7 cellular contexts compared by ENCODE assay signal in the genomic region with DNA sequence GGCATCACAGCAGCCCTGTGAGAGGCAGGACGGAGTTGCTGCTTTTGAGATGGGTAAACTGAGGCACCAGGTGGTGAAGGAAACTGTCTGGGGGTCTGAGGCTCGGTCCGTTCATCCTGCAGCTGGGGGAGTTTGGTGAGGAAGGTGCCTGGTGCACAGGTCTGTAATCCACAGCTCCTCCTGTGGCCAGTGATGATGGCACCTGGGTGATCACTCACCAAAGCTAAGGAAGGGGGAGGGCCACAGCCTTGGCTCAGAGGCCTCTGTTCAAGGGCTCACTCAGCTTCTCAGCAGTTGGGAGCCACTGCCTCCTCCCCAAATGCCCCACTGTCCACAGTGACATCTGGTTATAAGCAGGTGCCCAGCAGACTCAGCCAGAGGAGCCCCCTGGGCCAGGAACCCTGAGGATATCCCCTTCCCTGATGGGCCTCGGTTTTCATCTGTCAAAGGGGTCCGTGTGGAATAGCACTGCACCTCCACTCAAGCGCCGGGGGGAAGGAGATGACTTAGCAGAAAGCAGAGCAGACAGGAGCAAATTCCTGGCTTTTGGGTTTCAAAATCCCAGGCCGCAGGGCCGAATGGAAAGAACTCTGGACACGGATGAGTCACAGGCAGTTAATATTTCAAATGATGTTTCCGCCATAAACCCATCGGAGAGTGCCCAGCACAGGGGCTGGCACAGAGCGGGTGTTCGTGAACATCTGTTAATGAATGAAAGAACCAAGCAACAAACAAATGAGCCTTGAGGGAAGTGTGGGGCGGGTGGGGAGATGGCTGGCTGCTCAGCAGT.
A peak's percentile ranks its signal among the peaks of the same experiment; 100 is the strongest.
DNase-seq lines count a peak whose midpoint lies in the region; ATAC-seq and TF ChIP-seq lines count a peak whose summit lies in the region.

No MANE protein-coding gene starts in this region.

- H3K36me3 Mint-ChIP-seq in Caco-2 (ENCODE audit: insufficient read depth, unreplicated experiment) = no peaks in the 10 kb centered on the region

- TF ChIP-seq CTCF in GM12872 (IDR thresholded peaks at IDR 0.05; ENCODE audit: insufficient read depth, low read depth, low read length) (peak; percentile 47; the same call in 2 of the 3 replicates), fibroblast of mammary gland (conservative IDR thresholded peaks at IDR 0.05; ENCODE audit: control insufficient read depth, insufficient read depth, low read depth, low read length) (peak; percentile 47), gastrocnemius medialis (IDR thresholded peaks at IDR 0.05 in 4 of 5, conservative IDR thresholded peaks at IDR 0.05 in 1 of 5) (peak; percentile 32 to 56 (median 54)), Caco-2 (IDR thresholded peaks at IDR 0.05; ENCODE audit: insufficient read depth in 1 of 2, low read depth in 1 of 2, low read length in 1 of 2, severe bottlenecking in 1 of 2, unreplicated experiment in 1 of 2) (no peak)

- in situ Hi-C loops in gastrocnemius medialis (cut with MboI; ENCODE audit: low sequenced_read_pairs in 4 of 4) = no loop called here

- intact Hi-C loops in gastrocnemius medialis (cut with DNase I; ENCODE audit: low total_unique reads) (no loop called here), Caco-2 (cut with micrococcal nuclease; ENCODE audit: unreplicated experiment) (no loop called here)

- H3K4me1 ChIP-seq in gastrocnemius medialis = peaks cover 17 to 23% of the 10 kb centered on the region in 2 donors
- no peaks in the 10 kb centered on the region for H3K4me1 ChIP-seq in Caco-2

- no peak overlapping the region for H3K4me3 Mint-ChIP-seq in Caco-2 (ENCODE audit: unreplicated experiment)

- H3K4me3 ChIP-seq in fibroblast of mammary gland (ENCODE audit: control insufficient read depth, low read depth, low read length) (no peak overlapping the region), gastrocnemius medialis (peak overlapping the region in 1 of 4 donors; percentile 35), Caco-2 (ENCODE audit: low read depth, low read length) (no peak overlapping the region)

- TF ChIP-seq POLR2A in gastrocnemius medialis (IDR thresholded peaks at IDR 0.05) = no peak

- H3K4me1 Mint-ChIP-seq in Caco-2 (ENCODE audit: low read depth, unreplicated experiment) = no peaks in the 10 kb centered on the region

- no TSS peak for BruUV-seq in Caco-2 (replicated peaks; lab: Mats Ljungman, UMichigan)

- H3K9me3 Mint-ChIP-seq in Caco-2 (ENCODE audit: unreplicated experiment) = no peaks in the 10 kb centered on the region

- POLR2A ChIA-PET in Caco-2 (lab: Charles Lee) = no interaction called here

- ATAC-seq in gastrocnemius medialis = peak; percentile 75 to 77

- no peaks in the 10 kb centered on the region for H3K27me3 ChIP-seq in gastrocnemius medialis
- H3K27me3 ChIP-seq in Caco-2 (replicated peaks; ENCODE audit: control insufficient read depth, insufficient read depth, low read length) = no peaks in the 10 kb centered on the region

- H3K27ac Mint-ChIP-seq in Caco-2 (ENCODE audit: unreplicated experiment) = no peak overlapping the region

- H3K9me3 ChIP-seq in gastrocnemius medialis (no peaks in the 10 kb centered on the region), Caco-2 (no peaks in the 10 kb centered on the region)

- H3K27me3 Mint-ChIP-seq in Caco-2 (ENCODE audit: insufficient read depth, unreplicated experiment) = no peaks in the 10 kb centered on the region

- no peaks in the 10 kb centered on the region for H3K36me3 ChIP-seq in gastrocnemius medialis
- H3K36me3 ChIP-seq in Caco-2 (ENCODE audit: control insufficient read depth, insufficient read depth, low read length) = no peaks in the 10 kb centered on the region

- H3K27ac ChIP-seq in gastrocnemius medialis = peak overlapping the region; percentile 57 to 90 (median 86)

- DNase-seq in NCI-H446 (lab: John Stamatoyannopoulos, UW) = peak; percentile 68 to 89
- peak; percentile 84 for DNase-seq in fibroblast of mammary gland (ENCODE audit: low read depth)
- DNase-seq in gastrocnemius medialis = peak; percentile 49 to 78
- DNase-seq in Caco-2 = no peak
- DNase-seq in NCI-H1048 (lab: John Stamatoyannopoulos, UW) = no peak
- DNase-seq in hippocampal formation (lab: John Stamatoyannopoulos, UW) = no peak

- CTCF ChIA-PET in Caco-2 (lab: Charles Lee) = no interaction called here

Comparison
In these comparisons a context has a peak if more than half of its experiments do, and no peak if none do; other contexts are left out.
1. CTCF ChIP-seq: peak in GM12872 (single experiment), fibroblast of mammary gland (single experiment) and gastrocnemius medialis (5 of 5); none in Caco-2 (0 of 2).
2. DNase-seq: peak in NCI-H446 (2 of 2), fibroblast of mammary gland (single experiment) and gastrocnemius medialis (2 of 2); none in Caco-2 (0 of 2), NCI-H1048 (single experiment) and hippocampal formation (0 of 2).